1 cellular context compared by ENCODE assay signal in genomic region chr17:75036643-75037268, GRCh38.
TF ChIP-seq lines count a peak whose summit lies in the region.

No MANE protein-coding gene starts in this region.

TF ChIP-seq in H1, 55 proteins besides CTCF, POLR2A, EP300 and RAD21:
- no peak for TF ChIP-seq CHD2 (IDR thresholded peaks at IDR 0.05; ENCODE audit: low read length)
- TF ChIP-seq POLR2AphosphoS5 (IDR thresholded peaks at IDR 0.05; ENCODE audit: low read depth, low read length) = no peak
- TF ChIP-seq NANOG (IDR thresholded peaks at IDR 0.05; ENCODE audit: insufficient read depth, low read depth, low read length, poor library complexity, severe bottlenecking) = no peak
- no peak for TF ChIP-seq CREB1 (IDR thresholded peaks at IDR 0.05)
- TF ChIP-seq EZH2 (IDR thresholded peaks at IDR 0.05; ENCODE audit: low read depth, low read length, severe bottlenecking) = no peak
- no peak for TF ChIP-seq YY1 (IDR thresholded peaks at IDR 0.05; ENCODE audit: low read depth, low read length)
- TF ChIP-seq TBP (IDR thresholded peaks at IDR 0.05; ENCODE audit: low read depth, low read length) = no peak
- TF ChIP-seq RFX5 (IDR thresholded peaks at IDR 0.05; ENCODE audit: borderline replicate concordance, low read depth, low read length) = no peak
- TF ChIP-seq POU5F1 (IDR thresholded peaks at IDR 0.05; ENCODE audit: low read depth, low read length) = no peak
- no peak for TF ChIP-seq CHD1 (IDR thresholded peaks at IDR 0.05; ENCODE audit: low read depth, low read length)
- TF ChIP-seq CBX8 (IDR thresholded peaks at IDR 0.05; ENCODE audit: borderline replicate concordance, low read depth, low read length) = no peak
- TF ChIP-seq SIN3A (conservative IDR thresholded peaks at IDR 0.05 in 1 of 2, IDR thresholded peaks at IDR 0.05 in 1 of 2; ENCODE audit: low read depth in 1 of 2, low read length in 2 of 2) = no peak
- TF ChIP-seq EGR1 (IDR thresholded peaks at IDR 0.05; ENCODE audit: borderline replicate concordance, low read depth, low read length) = no peak
- TF ChIP-seq SP2 (IDR thresholded peaks at IDR 0.05; ENCODE audit: low read length) = no peak
- no peak for TF ChIP-seq CBX5 (IDR thresholded peaks at IDR 0.05; ENCODE audit: low read depth, low read length)
- no peak for TF ChIP-seq KDM5A (IDR thresholded peaks at IDR 0.05; ENCODE audit: low read length)
- TF ChIP-seq MAX (IDR thresholded peaks at IDR 0.05) = no peak
- no peak for TF ChIP-seq GTF2F1 (IDR thresholded peaks at IDR 0.05; ENCODE audit: borderline replicate concordance, low read depth, low read length)
